In the genomic region with DNA sequence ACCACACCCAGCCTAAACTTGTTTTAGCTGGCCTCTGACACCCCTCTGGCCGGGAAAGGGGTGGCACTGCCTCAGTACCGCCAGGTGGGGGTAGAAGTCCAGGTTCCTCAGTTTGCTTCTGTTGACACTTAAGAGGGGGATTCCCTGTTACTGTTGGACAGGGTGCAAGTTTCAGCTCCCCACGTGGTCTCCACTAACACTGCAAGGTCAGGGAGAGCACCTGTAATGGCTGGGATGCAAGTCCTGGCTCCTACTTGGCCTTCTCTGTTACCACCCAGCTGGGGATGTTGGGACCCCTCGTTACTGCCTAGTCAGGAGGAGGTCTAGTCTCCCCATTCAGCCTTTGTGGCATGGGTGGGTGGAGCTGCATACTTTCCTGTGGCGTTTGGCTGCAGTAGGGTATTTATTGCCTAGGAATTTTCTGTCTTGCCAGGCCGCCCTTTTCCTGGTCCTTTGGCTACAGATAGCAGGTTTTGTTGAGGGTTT, we compare ENCODE assay signal across 14 cellular contexts. TPM values are rescaled to one million over a fixed set of nuclear protein-coding genes. Genes with fewer than 3 reads are reported as not detected.
DNase-seq lines count a peak whose midpoint lies in the region; ATAC-seq, FAIRE-seq and TF ChIP-seq lines count a peak whose summit lies in the region.
"Had no signal": no experiment of that assay in that cellular context is flagged by ENCODE, and none has a peak within 500 bp of the region (broad histone marks: within the 10 kb centered on the region; RNA-seq: fewer than 3 reads in every experiment).

No MANE protein-coding gene starts in this region.

- ATAC-seq in left lung (peak; percentile 27), GM18511 (IDR thresholded peaks at IDR 0.05; ENCODE audit: unreplicated experiment) (no peak)

- H3K4me1 ChIP-seq in Karpas-422 (ENCODE audit: low read length) (peaks cover 11% of the 10 kb centered on the region), mammary epithelial cell (ENCODE audit: insufficient read depth, low read length) (peaks cover 14% of the 10 kb centered on the region), left lung (peaks cover 10 to 35% of the 10 kb centered on the region in 2 donors), thyroid gland (peaks cover 15 to 26% of the 10 kb centered on the region in 2 donors)
- H3K4me1 ChIP-seq: Caco-2 had no signal

- H3K9me2 ChIP-seq in Karpas-422 (replicated peaks; ENCODE audit: insufficient read depth, low read length): no peaks in the 10 kb centered on the region

- H3K79me2 ChIP-seq in Karpas-422 (ENCODE audit: low read length) (no peaks in the 10 kb centered on the region), mammary epithelial cell (ENCODE audit: insufficient read depth, low read length) (no peaks in the 10 kb centered on the region)

- H3K36me3 ChIP-seq in Karpas-422 (ENCODE audit: insufficient read depth, low read length) (no peaks in the 10 kb centered on the region), mammary epithelial cell (ENCODE audit: insufficient read depth, low read length) (no peaks in the 10 kb centered on the region), left lung (no peaks in the 10 kb centered on the region), thyroid gland (no peaks in the 10 kb centered on the region)

- no peak for FAIRE-seq in GM12892 (lab: Jason Lieb, UNC)
- FAIRE-seq: GM18507 had no signal

- dilution Hi-C loops in mammary epithelial cell (cut with HindIII; ENCODE audit: low sequenced_read_pairs): no loop called here

- no TSS peak for BruUV-seq in mammary epithelial cell (replicated peaks; lab: Mats Ljungman, UMichigan)

- no peak overlapping the region for H3K4me2 ChIP-seq in Karpas-422 (ENCODE audit: low read depth, low read length, poor library complexity, severe bottlenecking)
- H3K4me2 ChIP-seq in mammary epithelial cell (ENCODE audit: insufficient read depth, low read depth, low read length): no peak overlapping the region
- H3K4me2 ChIP-seq: KMS-11 had no signal

- H3K9ac ChIP-seq in Karpas-422 (ENCODE audit: low read length): no peak overlapping the region
- no peak overlapping the region for H3K9ac ChIP-seq in mammary epithelial cell (ENCODE audit: insufficient read depth, low read length)
- H3K9ac ChIP-seq: KMS-11 had no signal

- H3K4me3 ChIP-seq in Karpas-422 (ENCODE audit: low read length): no peak overlapping the region
- no peak overlapping the region for H3K4me3 ChIP-seq in mammary epithelial cell (replicated peaks in 1 of 3; ENCODE audit: insufficient read depth in 1 of 3, low read depth in 2 of 3, low read length in 3 of 3)
- no peak overlapping the region for H3K4me3 ChIP-seq in left lung
- no peak overlapping the region for H3K4me3 ChIP-seq in thyroid gland (replicated peaks in 1 of 3)

- no peak overlapping the region for H3K27ac ChIP-seq in Karpas-422 (ENCODE audit: low read length)
- H3K27ac ChIP-seq in mammary epithelial cell (ENCODE audit: insufficient read depth, low read depth, low read length): no peak overlapping the region
- peak overlapping the region; percentile 38 to 44 for H3K27ac ChIP-seq in left lung
- peak overlapping the region; percentile 3 to 69 (median 57) for H3K27ac ChIP-seq in thyroid gland
- H3K27ac ChIP-seq: KMS-11 had no signal

- CTCF ChIA-PET in mammary epithelial cell (lab: Charles Lee; ENCODE audit: low non-redundant PET): no interaction called here

- H3K27me3 ChIP-seq in Karpas-422 (ENCODE audit: low read length) (no peaks in the 10 kb centered on the region), mammary epithelial cell (ENCODE audit: insufficient read depth, low read length) (no peaks in the 10 kb centered on the region), left lung (no peaks in the 10 kb centered on the region), thyroid gland (no peaks in the 10 kb centered on the region)

- H2AFZ ChIP-seq in Karpas-422 (ENCODE audit: low read length) (no peak overlapping the region), mammary epithelial cell (ENCODE audit: low read depth, low read length) (no peak overlapping the region)

- WGBS in mammary epithelial cell (ENCODE audit: low coverage, missing lambda C conversion rate): 52% methylated on average over 5 of the region's 6 CpGs
- WGBS in thyroid gland, 2 donors: 69 to 86% methylated on average over 6 of the region's 6 CpGs

- intact Hi-C loops in mammary epithelial cell (cut with micrococcal nuclease) (no loop called here), left lung (cut with DNase I) (no loop called here), thyroid gland (cut with DNase I) (no loop called here)

- in situ Hi-C loops in mammary epithelial cell (cut with MboI; ENCODE audit: low sequenced_read_pairs in 2 of 2): no loop called here

- H3K9me3 ChIP-seq in Karpas-422 (ENCODE audit: low read length): no peaks in the 10 kb centered on the region
- H3K9me3 ChIP-seq in mammary epithelial cell (replicated peaks; ENCODE audit: insufficient read depth, low read length): no peaks in the 10 kb centered on the region
- H3K9me3 ChIP-seq in left lung: no peaks in the 10 kb centered on the region
- H3K9me3 ChIP-seq in thyroid gland: no peaks in the 10 kb centered on the region
- H3K9me3 ChIP-seq: Caco-2 had no signal

- DNase-seq in Karpas-422 (peak; percentile 77), mammary epithelial cell (peak; percentile 19), left lung (peak in 1 of 2 donors; percentile 18), thyroid gland (no peak), hypothalamus (lab: John Stamatoyannopoulos, UW) (no peak), GM12892 (ENCODE audit: insufficient read length) (no peak), NCI-H1436 treated with DMSO at 0.1 percent for 48 hours (lab: John Stamatoyannopoulos, UW) (no peak)
- DNase-seq: activated CD4-positive, alpha-beta T cell treated with anti-CD3 and anti-CD28 coated beads, Interleukin-2, amount 10 ng/mL, durations not matched to agents 24 days and 14 days; activated naive CD4-positive, alpha-beta T cell treated with anti-CD3 and anti-CD28 coated beads, Interleukin-2, amount 50 U/mL, for 16 hours; Caco-2 had no signal

- H4K20me1 ChIP-seq in Karpas-422 (ENCODE audit: insufficient read depth, low read depth, low read length) (no peaks in the 10 kb centered on the region), mammary epithelial cell (ENCODE audit: insufficient read depth, low read length) (no peaks in the 10 kb centered on the region)

- no peak for TF ChIP-seq POLR2A in thyroid gland (IDR thresholded peaks at IDR 0.05)
- no peak for TF ChIP-seq POLR2A in GM12892 (IDR thresholded peaks at IDR 0.05; ENCODE audit: low read depth, low read length)

- no peak for TF ChIP-seq CTCF in mammary epithelial cell (conservative IDR thresholded peaks at IDR 0.05 in 1 of 2, IDR thresholded peaks at IDR 0.05 in 1 of 2; ENCODE audit: extremely low read depth in 1 of 2, insufficient read depth in 1 of 2, low read depth in 1 of 2, low read length in 2 of 2)
- no peak for TF ChIP-seq CTCF in left lung (IDR thresholded peaks at IDR 0.05)
- no peak for TF ChIP-seq CTCF in thyroid gland (IDR thresholded peaks at IDR 0.05)

RNA-seq across cellular contexts. Expression of a gene that starts 10.6 kb away (rescaled TPM):
- total RNA-seq in Karpas-422 (2014; rRNA removed; shearing (Covaris generic); ENCODE audit: low replicate concordance): 0.15 TPM in 1 of 2 replicates, not detected in the other
- total RNA-seq in mammary epithelial cell: under 1 TPM in 1 of 2 donors, not detected in 1; 0.33 TPM
- polyA plus RNA-seq in mammary epithelial cell: not detected
- not detected for polyA minus RNA-seq in mammary epithelial cell
- 100 to 1,000 TPM in 1 of 2 donors, 10 to 100 TPM in 1; 91.0 to 153 TPM for total RNA-seq in left lung
- total RNA-seq in thyroid gland: 100 to 1,000 TPM in 1 of 4 donors, 10 to 100 TPM in 3; 12.6 to 105 (median 53.5) TPM
- not detected for polyA plus RNA-seq in GM12892 (2012; ENCODE audit: missing spikeins)
- total RNA-seq: activated CD4-positive, alpha-beta T cell treated with anti-CD3 and anti-CD28 coated beads, Interleukin-2, amount 10 ng/mL, durations not matched to agents 24 days and 14 days; Caco-2 had no signal

RNA-seq across cellular contexts. Expression of a gene that starts 13.4 kb away (rescaled TPM):
- 0.07 TPM in 1 of 2 replicates, not detected in the other for total RNA-seq in Karpas-422 (2014; rRNA removed; shearing (Covaris generic); ENCODE audit: low replicate concordance)
- total RNA-seq in mammary epithelial cell (not detected), left lung (1 to 10 TPM; 2.1 to 3.4 TPM), thyroid gland (1 to 10 TPM in 3 of 4 donors, under 1 TPM in 1; 0.83 to 3.5 (median 2.2) TPM)
- polyA plus RNA-seq in mammary epithelial cell: not detected
- polyA minus RNA-seq in mammary epithelial cell: not detected
- 0.13 TPM for polyA plus RNA-seq in GM12892 (2012; ENCODE audit: missing spikeins)
- total RNA-seq: Caco-2, renal cortical epithelial cell had no signal

RNA-seq across cellular contexts. Expression of a gene that starts 19.3 kb away (rescaled TPM):
- 4.1 and 7.8 TPM in 2 replicates for total RNA-seq in Karpas-422 (2014; rRNA removed; shearing (Covaris generic); ENCODE audit: low replicate concordance)
- 10 to 100 TPM; 19.1 to 21.5 TPM for total RNA-seq in mammary epithelial cell
- 11.2 TPM for polyA plus RNA-seq in mammary epithelial cell
- 31.2 TPM for polyA minus RNA-seq in mammary epithelial cell
- total RNA-seq in left lung: 10 to 100 TPM; 23.6 to 33.8 TPM
- 10 to 100 TPM; 22.4 to 46.5 (median 31.3) TPM for total RNA-seq in thyroid gland
- 4.2 TPM for polyA plus RNA-seq in GM12892 (2012; ENCODE audit: missing spikeins)

RNA-seq across cellular contexts. Expression of a gene that starts 35.1 kb away (rescaled TPM):
- 22.1 and 29.1 TPM in 2 replicates for total RNA-seq in Karpas-422 (2014; rRNA removed; shearing (Covaris generic); ENCODE audit: low replicate concordance)
- total RNA-seq in mammary epithelial cell (10 to 100 TPM; 21.2 to 23.2 TPM), left lung (10 to 100 TPM; 11.4 to 14.1 TPM), thyroid gland (100 to 1,000 TPM in 2 of 4 donors, 10 to 100 TPM in 2; 45.0 to 104 (median 90.3) TPM)
- 39.0 TPM for polyA plus RNA-seq in mammary epithelial cell
- 25.0 TPM for polyA minus RNA-seq in mammary epithelial cell
- 10.8 TPM for polyA plus RNA-seq in GM12892 (2012; ENCODE audit: missing spikeins)

Comparison
In these comparisons a context has a peak if more than half of its experiments do, and no peak if none do; other contexts are left out.
1. DNase-seq: peak in Karpas-422 (single experiment) and mammary epithelial cell (single experiment); none in thyroid gland (0 of 2), hypothalamus (0 of 51), GM12892 (single experiment) and NCI-H1436 treated with DMSO at 0.1 percent for 48 hours (single experiment).
2. H3K27ac ChIP-seq: peak in left lung (2 of 2) and thyroid gland (3 of 3); none in Karpas-422 (single experiment) and mammary epithelial cell (single experiment).
3. RNA of a gene that starts 10.6 kb away (total RNA-seq): 91.0 to 153 TPM in left lung and 12.6 to 105 TPM in thyroid gland; 0.33 TPM in mammary epithelial cell and 0.15 TPM in Karpas-422; every median in the first group is over 10 times any median in the second.